Comparison of ENCODE assay signal across 25 cellular contexts in genomic region chrX:98755912-98756311, GRCh38.
"Had no signal": no experiment of that assay in that cellular context is flagged by ENCODE, and none has a peak within 500 bp of the region (broad histone marks: within the 10 kb centered on the region; RNA-seq: fewer than 3 reads in every experiment).

No MANE protein-coding gene starts in this region.

- DNase-seq: colonic mucosa; cortex of kidney; effector CD8-positive, alpha-beta T cell; effector memory CD8-positive, alpha-beta T cell; endodermal cell; erythroblast; esophagus squamous epithelium; foreskin fibroblast; foreskin melanocyte; gastrocnemius medialis; glutamatergic neuron; head of caudate nucleus; heart right ventricle; hippocampal formation; left cardiac atrium; left lung; left ventricle myocardium superior; lower lobe of right lung; mesenchymal stem cell; mucosa of descending colon had no signal

- H3K4me1 ChIP-seq: colonic mucosa, esophagus squamous epithelium, gastrocnemius medialis, heart right ventricle, left lung, lower lobe of right lung had no signal

- H3K27me3 ChIP-seq: colonic mucosa, esophagus squamous epithelium, heart right ventricle, left lung had no signal

- H3K4me3 ChIP-seq: colonic mucosa, esophagus squamous epithelium, gastrocnemius medialis, heart right ventricle, left lung, lower lobe of right lung, mucosa of descending colon had no signal

- H3K36me3 ChIP-seq: colonic mucosa, esophagus squamous epithelium, gastrocnemius medialis, heart right ventricle, left lung, lower lobe of right lung had no signal

- H3K9me3 ChIP-seq: colonic mucosa, esophagus squamous epithelium, gastrocnemius medialis, lower lobe of right lung, mucosa of descending colon had no signal

- FAIRE-seq: endometrium, islet of Langerhans, keratinocyte had no signal

- ATAC-seq: effector memory CD8-positive, alpha-beta T cell; esophagus mucosa; gastrocnemius medialis; heart right ventricle; left cardiac atrium; left lung; left ventricle myocardium superior; lower lobe of right lung; mucosa of descending colon had no signal

- H3K27ac ChIP-seq: colonic mucosa, epithelial cell of prostate, esophagus squamous epithelium, gastrocnemius medialis, heart right ventricle, left lung, lower lobe of right lung had no signal
